In genomic region chr9:27247756-27248155, GRCh38 we compare ENCODE assay signal across 8 cellular contexts. TPM values are rescaled to one million over a fixed set of nuclear protein-coding genes. Genes with fewer than 3 reads are reported as not detected.
DNase-seq lines count a peak whose midpoint lies in the region; ATAC-seq and TF ChIP-seq lines count a peak whose summit lies in the region.

No MANE protein-coding gene starts in this region.

- no peak for TF ChIP-seq POLR2A in vagina (IDR thresholded peaks at IDR 0.05)

- H3K36me3 ChIP-seq in vagina = no peaks in the 10 kb centered on the region

- no peaks in the 10 kb centered on the region for H3K9me3 ChIP-seq in vagina

- H3K4me1 ChIP-seq in vagina = no peaks in the 10 kb centered on the region

- in situ Hi-C loops in astrocyte of the cerebellum (cut with HindIII; ENCODE audit: low sequenced_read_pairs) = no loop called here

- no peak overlapping the region for H3K27ac ChIP-seq in vagina

- H3K27me3 ChIP-seq in vagina = no peaks in the 10 kb centered on the region

- peak; percentile 91 for ATAC-seq in HG02759 (IDR thresholded peaks at IDR 0.05; ENCODE audit: unreplicated experiment)

- peak; percentile 70 for DNase-seq in A172 (ENCODE audit: low spot score)
- peak; percentile 41 for DNase-seq in GM12865 (ENCODE audit: low read depth)
- peak; percentile 32 for DNase-seq in NCI-H1436 treated with DMSO at 0.1 percent for 48 hours (lab: John Stamatoyannopoulos, UW)
- no peak for DNase-seq in astrocyte of the cerebellum (ENCODE audit: low read depth)
- DNase-seq in iPS-NIHi7 (ENCODE audit: extremely low spot score) = peak; percentile 76
- no peak for DNase-seq in vagina (ENCODE audit: extremely low spot score in 2 of 2)
- DNase-seq in epidermal melanocyte (ENCODE audit: insufficient read length, low spot score) = no peak

- intact Hi-C loops in vagina (cut with DNase I) = no loop called here

- H3K4me3 ChIP-seq in GM12865 (ENCODE audit: low read depth, low read length) (no peak overlapping the region), astrocyte of the cerebellum (ENCODE audit: low read depth, low read length) (no peak overlapping the region), vagina (no peak overlapping the region)

- TF ChIP-seq CTCF in GM12865 (IDR thresholded peaks at IDR 0.05; ENCODE audit: insufficient read depth, low read depth, low read length, missing control alignments) = peak; percentile 67
- peak; percentile 70 for TF ChIP-seq CTCF in astrocyte of the cerebellum (IDR thresholded peaks at IDR 0.05; ENCODE audit: low read depth, low read length, missing control alignments)
- TF ChIP-seq CTCF in vagina (IDR thresholded peaks at IDR 0.05) = peak in 1 of 3 experiments; percentile 9

RNA-seq across cellular contexts. Expression of gene EQTN, which starts 49.2 kb away (rescaled TPM):
- total RNA-seq in A172 (2014; rRNA removed; shearing (Covaris generic)) = not detected in 2 replicates
- not detected for total RNA-seq in vagina

Comparison
In these comparisons a context has a peak if more than half of its experiments do, and no peak if none do; other contexts are left out.
1. DNase-seq: peak in A172 (single experiment), GM12865 (single experiment), NCI-H1436 treated with DMSO at 0.1 percent for 48 hours (single experiment) and iPS-NIHi7 (single experiment); none in astrocyte of the cerebellum (single experiment), vagina (0 of 2) and epidermal melanocyte (single experiment).